24 cellular contexts compared by ENCODE assay signal in the genomic region with DNA sequence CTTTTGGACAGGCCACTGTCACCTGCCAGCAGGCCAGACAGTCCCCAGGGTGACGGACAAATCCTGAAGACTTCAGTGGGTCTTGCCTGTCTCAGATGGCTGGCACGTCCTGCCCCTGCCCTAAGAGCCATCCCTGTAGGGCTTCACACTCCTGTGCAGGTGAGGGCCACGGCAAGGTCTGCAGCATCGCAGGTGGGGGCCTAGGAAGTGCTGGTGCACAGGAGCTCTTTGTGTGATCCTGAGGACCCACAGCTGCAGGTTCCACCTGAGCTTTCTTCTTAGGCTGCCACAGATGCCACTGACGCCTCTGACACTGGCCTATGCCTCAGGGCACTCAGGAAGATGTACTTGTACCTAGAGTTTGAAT.
"Had no signal": no experiment of that assay in that cellular context is flagged by ENCODE, and none has a peak within 500 bp of the region (broad histone marks: within the 10 kb centered on the region; RNA-seq: fewer than 3 reads in every experiment).

No MANE protein-coding gene starts in this region.

- ATAC-seq: activated CD8-positive, alpha-beta T cell treated with anti-CD3 and anti-CD28 coated beads for 36 hours; activated naive CD8-positive, alpha-beta T cell treated with anti-CD3 and anti-CD28 coated beads, Interleukin-2, amount 50 U/mL, for 24 hours; foreskin keratinocyte; heart right ventricle; left lung; mucosa of descending colon; natural killer cell treated with Interleukin-12 subunit alpha and Interleukin-12 subunit beta and Interleukin-15 and Interleukin-18, amount 100 ng/mL, for 72 hours; right lobe of liver; stimulated activated memory B cell treated with anti-CD40 and anti-IgM and Interleukin-4, amounts not matched to agents 10 μg/mL and 1 μg/mL and 100 μg/mL, for 72 hours; stimulated activated naive CD8-positive, alpha-beta T cell treated with anti-CD3 and anti-CD28 coated beads, Interleukin-15, amount 100 ng/mL, for 72 hours had no signal

- H3K27ac Mint-ChIP-seq: activated CD8-positive, alpha-beta T cell treated with anti-CD3 and anti-CD28 coated beads for 36 hours; activated naive CD8-positive, alpha-beta T cell treated with anti-CD3 and anti-CD28 coated beads, Interleukin-2, amount 50 U/mL, for 24 hours; activated T-helper 1 cell treated with anti-CD3 and anti-CD28 coated beads, Interleukin-12 subunit alpha, Interleukin-12 subunit beta, Interleukin-2, Interleukin-4 antibody, amounts not matched to agents 30 ng/mL and 10 ng/mL and 1 ng/mL, durations not matched to agents 14 hours and 24 hours and 36 hours; natural killer cell treated with Interleukin-12 subunit alpha and Interleukin-12 subunit beta and Interleukin-15 and Interleukin-18, amount 100 ng/mL, for 72 hours; stimulated activated memory B cell treated with anti-CD40 and anti-IgM and Interleukin-4, amounts not matched to agents 10 μg/mL and 1 μg/mL and 100 μg/mL, for 72 hours; stimulated activated naive CD8-positive, alpha-beta T cell treated with anti-CD3 and anti-CD28 coated beads, Interleukin-15, amount 100 ng/mL, for 72 hours had no signal

- H3K36me3 Mint-ChIP-seq: stimulated activated memory B cell treated with anti-CD40 and anti-IgM and Interleukin-4, amounts not matched to agents 10 μg/mL and 1 μg/mL and 100 μg/mL, for 72 hours had no signal

- H3K27ac ChIP-seq: esophagus muscularis mucosa, foreskin keratinocyte, heart right ventricle, left lung, right lobe of liver, skin epidermis, upper lobe of left lung, VCaP had no signal

- H3K9me3 Mint-ChIP-seq: activated T-helper 1 cell treated with anti-CD3 and anti-CD28 coated beads, Interleukin-12 subunit alpha, Interleukin-12 subunit beta, Interleukin-2, Interleukin-4 antibody, amounts not matched to agents 30 ng/mL and 10 ng/mL and 1 ng/mL, durations not matched to agents 14 hours and 24 hours and 36 hours had no signal

- H3K27me3 ChIP-seq: right lobe of liver, upper lobe of left lung had no signal

- H3K4me3 ChIP-seq: esophagus muscularis mucosa, heart right ventricle, left lung, mucosa of descending colon, right lobe of liver, skin epidermis, upper lobe of left lung had no signal

- DNase-seq: activated CD4-positive, alpha-beta T cell treated with anti-CD3 and anti-CD28 coated beads for 4 hours; activated CD8-positive, alpha-beta T cell treated with anti-CD3 and anti-CD28 coated beads for 36 hours; activated effector memory CD4-positive, alpha-beta T cell treated with anti-CD3 and anti-CD28 coated beads, Interleukin-2, amount 50 U/mL, for 16 hours; activated naive CD4-positive, alpha-beta T cell treated with anti-CD3 and anti-CD28 coated beads, Interleukin-2, amount 50 U/mL, for 16 hours; activated naive CD8-positive, alpha-beta T cell treated with anti-CD3 and anti-CD28 coated beads, Interleukin-2, amount 50 U/mL, for 24 hours; activated T-cell treated with anti-CD3 and anti-CD28 coated beads, Interleukin-2, amount 50 U/mL, for 1 hour; amygdala; caudate nucleus; foreskin keratinocyte; heart right ventricle; kidney glomerular epithelial cell; left lung; mucosa of descending colon; right lobe of liver; stimulated activated CD4-positive, alpha-beta T cell treated with anti-CD3 and anti-CD28 coated beads, Interleukin-4, amount 100 ng/mL, for 24 hours; stimulated activated naive CD8-positive, alpha-beta T cell treated with anti-CD3 and anti-CD28 coated beads, Interleukin-15, amount 100 ng/mL, for 72 hours; substantia nigra had no signal

- H3K9me3 ChIP-seq: esophagus muscularis mucosa, heart right ventricle, left lung, mucosa of descending colon, right lobe of liver, upper lobe of left lung had no signal

- H3K4me1 ChIP-seq: foreskin keratinocyte had no signal

- H3K36me3 ChIP-seq: left lung, right lobe of liver had no signal

- H3K27me3 Mint-ChIP-seq: activated CD8-positive, alpha-beta T cell treated with anti-CD3 and anti-CD28 coated beads for 36 hours; activated naive CD8-positive, alpha-beta T cell treated with anti-CD3 and anti-CD28 coated beads, Interleukin-2, amount 50 U/mL, for 24 hours; natural killer cell treated with Interleukin-12 subunit alpha and Interleukin-12 subunit beta and Interleukin-15 and Interleukin-18, amount 100 ng/mL, for 72 hours; stimulated activated naive CD8-positive, alpha-beta T cell treated with anti-CD3 and anti-CD28 coated beads, Interleukin-15, amount 100 ng/mL, for 72 hours had no signal

- H3K4me3 Mint-ChIP-seq: activated CD8-positive, alpha-beta T cell treated with anti-CD3 and anti-CD28 coated beads for 36 hours; activated naive CD8-positive, alpha-beta T cell treated with anti-CD3 and anti-CD28 coated beads, Interleukin-2, amount 50 U/mL, for 24 hours; activated T-helper 1 cell treated with anti-CD3 and anti-CD28 coated beads, Interleukin-12 subunit alpha, Interleukin-12 subunit beta, Interleukin-2, Interleukin-4 antibody, amounts not matched to agents 30 ng/mL and 10 ng/mL and 1 ng/mL, durations not matched to agents 14 hours and 24 hours and 36 hours; natural killer cell treated with Interleukin-12 subunit alpha and Interleukin-12 subunit beta and Interleukin-15 and Interleukin-18, amount 100 ng/mL, for 72 hours; stimulated activated memory B cell treated with anti-CD40 and anti-IgM and Interleukin-4, amounts not matched to agents 10 μg/mL and 1 μg/mL and 100 μg/mL, for 72 hours; stimulated activated naive CD8-positive, alpha-beta T cell treated with anti-CD3 and anti-CD28 coated beads, Interleukin-15, amount 100 ng/mL, for 72 hours had no signal
